In genomic region chr12:113135178-113136127, GRCh38 we compare ENCODE assay signal across 7 cellular contexts. TPM values are rescaled to one million over a fixed set of nuclear protein-coding genes. Genes with fewer than 3 reads are reported as not detected.
DNase-seq lines count a peak whose midpoint lies in the region; ATAC-seq, FAIRE-seq and TF ChIP-seq lines count a peak whose summit lies in the region.

Gene RASAL1 (minus strand): TSS chr12:113135761. CDS start chr12:113135462, 299 bp downstream.

- ATAC-seq in GM19351 (IDR thresholded peaks at IDR 0.05; ENCODE audit: unreplicated experiment) (peak; percentile 71), HG02588 (IDR thresholded peaks at IDR 0.05; ENCODE audit: unreplicated experiment) (no peak), GM19455 (IDR thresholded peaks at IDR 0.05; ENCODE audit: unreplicated experiment) (no peak)

- POLR2A ChIA-PET in H1 (lab: Charles Lee; ENCODE audit: partially characterized antibody), result interaction anchor here (0.7 to 5.9 kb wide), 6 partner anchors 10 to 98 kb away, joined by 4 to 35 read pairs (median 5); no protein-coding TSS in a partner anchor

- peaks cover 0 to 13% (median 6%) of the 10 kb centered on the region in 4 experiments; a peak in 5 of 7 replicates for H3K27me3 ChIP-seq in H1 (replicated peaks in 1 of 4; ENCODE audit: control insufficient read depth in 3 of 4, extremely low read depth in 1 of 4, insufficient read depth in 3 of 4, low read length in 3 of 4)
- no peaks in the 10 kb centered on the region for H3K27me3 ChIP-seq in parathyroid adenoma (ENCODE audit: control insufficient read depth, insufficient read depth, low read length)

- no peaks in the 10 kb centered on the region for H3K36me3 ChIP-seq in H1 (ENCODE audit: control insufficient read depth in 2 of 4, insufficient read depth in 4 of 4, low read length in 3 of 4)
- H3K36me3 ChIP-seq in parathyroid adenoma (ENCODE audit: control insufficient read depth, insufficient read depth, low read length), result no peaks in the 10 kb centered on the region

- H2BK120ac ChIP-seq in H1 (replicated peaks; ENCODE audit: low read depth, low read length), result no peak within 1 kb of the TSS

- H4K5ac ChIP-seq in H1 (ENCODE audit: insufficient read length, low read depth, low read length), result no peak within 1 kb of the TSS

- peak in 1 of 2 experiments; percentile 39; a peak in 2 of 4 replicates for TF ChIP-seq RAD21 in H1 (IDR thresholded peaks at IDR 0.05 in 1 of 2, conservative IDR thresholded peaks at IDR 0.05 in 1 of 2; ENCODE audit: low read depth in 2 of 2, low read length in 2 of 2)

- H3K4me3 ChIP-seq in H1 (ENCODE audit: extremely low read depth in 1 of 4, insufficient read depth in 2 of 4, low read depth in 3 of 4, low read length in 4 of 4) (peak within 1 kb of the TSS; percentile 39 to 62 (median 50)), parathyroid adenoma (ENCODE audit: low read depth, low read length) (peak within 1 kb of the TSS; percentile 86)

- H2AFZ ChIP-seq in H1 (ENCODE audit: low read length) (peak within 1 kb of the TSS; percentile 47; the same call in 1 of the 2 replicates), parathyroid adenoma (peak within 1 kb of the TSS; percentile 84)

- peak within 1 kb of the TSS; percentile 5 for H3K56ac ChIP-seq in H1 (replicated peaks; ENCODE audit: insufficient read length, low read depth, low read length)

- 0 out of 3 replicates have a peak, but pooled peaks of 1 of the 2 experiments have one; percentile 25 for TF ChIP-seq POLR2A in H1 (IDR thresholded peaks at IDR 0.05; ENCODE audit: control extremely low read depth in 1 of 2, low read depth in 2 of 2, low read length in 2 of 2)

- H3K4me2 ChIP-seq in H1 (ENCODE audit: insufficient read depth in 1 of 2, low read depth in 2 of 2, low read length in 2 of 2) (peak within 1 kb of the TSS; percentile 75 to 84), parathyroid adenoma (ENCODE audit: low read length) (peak within 1 kb of the TSS; percentile 83)

- H3K4me1 ChIP-seq in H1 (replicated peaks in 1 of 4; ENCODE audit: control insufficient read depth in 3 of 4, insufficient read depth in 4 of 4, low read length in 3 of 4), result peaks cover 0 to 13% (median 9%) of the 10 kb centered on the region in 4 experiments; a peak in 6 of 7 replicates
- H3K4me1 ChIP-seq in parathyroid adenoma, result peaks cover 60% of the 10 kb centered on the region

- H3K9ac ChIP-seq in H1 (replicated peaks in 1 of 4; ENCODE audit: extremely low read depth in 1 of 4, low read depth in 3 of 4, low read length in 3 of 4) (no peak within 1 kb of the TSS), parathyroid adenoma (peak within 1 kb of the TSS; percentile 54)

- H4K8ac ChIP-seq in H1 (ENCODE audit: extremely low read depth, insufficient read depth, low read length), result peak within 1 kb of the TSS; percentile 46

- 3% methylated on average over 44 of the region's 68 CpGs; no CpG with 5 or more reads in 1 of the 2 experiments for WGBS in H1 (ENCODE audit: extremely low coverage in 1 of 2, insufficient coverage in 1 of 2, insufficient read length in 1 of 2, insufficient replicate concordance in 2 of 2, low coverage in 1 of 2, low lambda C conversion rate in 2 of 2, missing lambda C conversion rate in 1 of 2), 2 experiments

- DNase-seq in NCI-H2196 (lab: John Stamatoyannopoulos, UW; ENCODE audit: unreplicated experiment), result peak; percentile 89
- DNase-seq in activated CD8-positive, alpha-beta memory T cell treated with anti-CD3 and anti-CD28 coated beads for 1 hour (ENCODE audit: extremely low read depth in 1 of 2, low read depth in 1 of 2), result peak; percentile 50 to 51
- peak; percentile 70 to 99 for DNase-seq in H1 (ENCODE audit: low read depth in 1 of 2, low spot score in 2 of 2)

- H3K18ac ChIP-seq in H1 (ENCODE audit: extremely low read depth, low read length), result peak within 1 kb of the TSS; percentile 83

- FAIRE-seq in H1 (lab: Jason Lieb, UNC), result no peak

- peak within 1 kb of the TSS; percentile 52; the same call in 1 of the 2 replicates for H2BK5ac ChIP-seq in H1 (ENCODE audit: low read depth, low read length)

- TF ChIP-seq CTCF in H1 (IDR thresholded peaks at IDR 0.05; ENCODE audit: control extremely low read depth in 1 of 3, insufficient read depth in 1 of 3, low read depth in 1 of 3, low read length in 3 of 3) (peak; percentile 64 to 86 (median 84)), parathyroid adenoma (IDR thresholded peaks at IDR 0.05) (peak; percentile 85)

- peak within 1 kb of the TSS; percentile 81; the same call in 1 of the 2 replicates for H2BK12ac ChIP-seq in H1 (ENCODE audit: low read depth, low read length)

- H3K79me2 ChIP-seq in H1 (ENCODE audit: control insufficient read depth in 1 of 2, insufficient read depth in 2 of 2, low read length in 2 of 2) (no peaks in the 10 kb centered on the region), parathyroid adenoma (peaks cover 38% of the 10 kb centered on the region)

- no peak for TF ChIP-seq EP300 in H1 (IDR thresholded peaks at IDR 0.05; ENCODE audit: borderline replicate concordance in 1 of 2, low read depth in 2 of 2, low read length in 2 of 2)

- CTCF ChIA-PET in H1 (lab: Charles Lee; ENCODE audit: partially characterized antibody), result interaction anchor here (0.9 to 7.8 kb wide), 24 partner anchors 9 to 290 kb away, joined by 3 to 67 read pairs (median 6); partner anchors contain the start of gene CFAP73

- H3K23me2 ChIP-seq in H1 (ENCODE audit: low read depth, low read length), result peaks cover 12% of the 10 kb centered on the region; the same call in 1 of the 2 replicates

- H3K27ac ChIP-seq in H1 (ENCODE audit: low read depth, low read length) (no peak within 1 kb of the TSS), parathyroid adenoma (peak within 1 kb of the TSS; percentile 96)

- H4K91ac ChIP-seq in H1 (replicated peaks; ENCODE audit: insufficient read length, low read length), result no peak within 1 kb of the TSS

- no peaks in the 10 kb centered on the region for H3K9me3 ChIP-seq in H1 (ENCODE audit: insufficient read depth in 2 of 2, low read depth in 1 of 2, low read length in 1 of 2)
- H3K9me3 ChIP-seq in parathyroid adenoma (ENCODE audit: control insufficient read depth, low read length), result no peaks in the 10 kb centered on the region

- no peak within 1 kb of the TSS for H3K14ac ChIP-seq in H1 (ENCODE audit: insufficient read length)

- no peak within 1 kb of the TSS for H3K4ac ChIP-seq in H1 (replicated peaks; ENCODE audit: insufficient read length, low read depth, low read length)

- no peaks in the 10 kb centered on the region for H3K79me1 ChIP-seq in H1 (ENCODE audit: low read depth, low read length)

- no peaks in the 10 kb centered on the region for H4K20me1 ChIP-seq in H1 (replicated peaks in 1 of 2; ENCODE audit: control insufficient read depth in 1 of 2, insufficient read depth in 2 of 2, low read length in 2 of 2)

- no peak within 1 kb of the TSS for H2BK20ac ChIP-seq in H1 (ENCODE audit: low read length)

- no peak within 1 kb of the TSS for H3K23ac ChIP-seq in H1 (ENCODE audit: insufficient read length)

- no peak within 1 kb of the TSS for H2AK5ac ChIP-seq in H1 (ENCODE audit: low read depth, low read length)

- no peak within 1 kb of the TSS for H2BK15ac ChIP-seq in H1 (ENCODE audit: low read length)

TF ChIP-seq in H1, 55 proteins besides CTCF, POLR2A, EP300 and RAD21 (continues in another document):
- TF ChIP-seq TAF7 (optimal IDR thresholded peaks at IDR 0.05; ENCODE audit: borderline replicate concordance, low read depth, low read length) (no peak), KDM1A (IDR thresholded peaks at IDR 0.05; ENCODE audit: borderline replicate concordance, low read length) (no peak), POU5F1 (IDR thresholded peaks at IDR 0.05; ENCODE audit: low read depth, low read length) (no peak), BRCA1 (IDR thresholded peaks at IDR 0.05; ENCODE audit: low read depth, low read length) (no peak), SIN3A (conservative IDR thresholded peaks at IDR 0.05 in 1 of 2, IDR thresholded peaks at IDR 0.05 in 1 of 2; ENCODE audit: low read depth in 1 of 2, low read length in 2 of 2) (no peak; a peak in 1 of 4 replicates), JUN (IDR thresholded peaks at IDR 0.05; ENCODE audit: low read depth, low read length) (no peak), GABPA (IDR thresholded peaks at IDR 0.05; ENCODE audit: borderline replicate concordance, insufficient read depth, low read length) (0 out of 2 replicates have a peak, but pooled peaks have one; percentile 10), PHF8 (conservative IDR thresholded peaks at IDR 0.05; ENCODE audit: low read depth, low read length) (no peak), SP4 (IDR thresholded peaks at IDR 0.05; ENCODE audit: low read length) (peak; percentile 49; the same call in 1 of the 2 replicates), RNF2 (IDR thresholded peaks at IDR 0.05; ENCODE audit: borderline replicate concordance, low read depth, low read length, missing control alignments, poor library complexity, severe bottlenecking) (no peak), BCL11A (IDR thresholded peaks at IDR 0.05; ENCODE audit: low read depth in 2 of 2, low read length in 2 of 2) (no peak), SIX5 (IDR thresholded peaks at IDR 0.05; ENCODE audit: low read depth, low read length) (no peak), SIRT6 (IDR thresholded peaks at IDR 0.05; ENCODE audit: low read length) (no peak), SUZ12 (IDR thresholded peaks at IDR 0.05; ENCODE audit: low read length) (no peak), USF2 (IDR thresholded peaks at IDR 0.05; ENCODE audit: low read length) (0 out of 2 replicates have a peak, but pooled peaks have one; percentile 23), KDM4A (IDR thresholded peaks at IDR 0.05; ENCODE audit: low read depth, low read length, severe bottlenecking) (peak; percentile 52), RBBP5 (IDR thresholded peaks at IDR 0.05; ENCODE audit: borderline replicate concordance, low read depth, low read length) (no peak), TCF12 (IDR thresholded peaks at IDR 0.05; ENCODE audit: low read depth, low read length) (no peak)

RNA-seq across cellular contexts. Expression of gene RASAL1, which starts in this region (rescaled TPM):
- 5.0 and 6.4 TPM in 2 replicates for total RNA-seq in H1 (2021; fragmentation: NEBNext Ultra II Directional; extraction: Animal tissue kit (Norgen Biotek cat#: 25700))
- 3.7 and 5.9 TPM in 2 replicates for polyA plus RNA-seq in H1 (2011; rRNA removed)
- polyA plus RNA-seq in H1 (2011; cell fraction: cytosol; rRNA removed), result 5.3 TPM
- 11.4 TPM for polyA plus RNA-seq in H1 (2011; cell fraction: nucleus; rRNA removed)
- polyA plus RNA-seq in H1 (2012, experiment 1 of 2), result 2.7 to 5.6 TPM (median 4.5 TPM) in 4 replicates
- 3.6 TPM for polyA plus RNA-seq in H1 (2012, experiment 2 of 2)
- 2.6 TPM for polyA plus RNA-seq in H1 (2013, experiment 1 of 2)
- polyA plus RNA-seq in H1 (2013, experiment 2 of 2), result 2.9 TPM
- polyA minus RNA-seq in H1 (2011; rRNA and poly(A)+ RNA removed), result 2.3 and 3.4 TPM in 2 replicates
- 2.6 TPM for polyA minus RNA-seq in H1 (2011; cell fraction: cytosol; rRNA and poly(A)+ RNA removed)
- 6.4 TPM for polyA minus RNA-seq in H1 (2011; cell fraction: nucleus; rRNA and poly(A)+ RNA removed)
